ENCODE assay signal across 8 cellular contexts in the genomic region with DNA sequence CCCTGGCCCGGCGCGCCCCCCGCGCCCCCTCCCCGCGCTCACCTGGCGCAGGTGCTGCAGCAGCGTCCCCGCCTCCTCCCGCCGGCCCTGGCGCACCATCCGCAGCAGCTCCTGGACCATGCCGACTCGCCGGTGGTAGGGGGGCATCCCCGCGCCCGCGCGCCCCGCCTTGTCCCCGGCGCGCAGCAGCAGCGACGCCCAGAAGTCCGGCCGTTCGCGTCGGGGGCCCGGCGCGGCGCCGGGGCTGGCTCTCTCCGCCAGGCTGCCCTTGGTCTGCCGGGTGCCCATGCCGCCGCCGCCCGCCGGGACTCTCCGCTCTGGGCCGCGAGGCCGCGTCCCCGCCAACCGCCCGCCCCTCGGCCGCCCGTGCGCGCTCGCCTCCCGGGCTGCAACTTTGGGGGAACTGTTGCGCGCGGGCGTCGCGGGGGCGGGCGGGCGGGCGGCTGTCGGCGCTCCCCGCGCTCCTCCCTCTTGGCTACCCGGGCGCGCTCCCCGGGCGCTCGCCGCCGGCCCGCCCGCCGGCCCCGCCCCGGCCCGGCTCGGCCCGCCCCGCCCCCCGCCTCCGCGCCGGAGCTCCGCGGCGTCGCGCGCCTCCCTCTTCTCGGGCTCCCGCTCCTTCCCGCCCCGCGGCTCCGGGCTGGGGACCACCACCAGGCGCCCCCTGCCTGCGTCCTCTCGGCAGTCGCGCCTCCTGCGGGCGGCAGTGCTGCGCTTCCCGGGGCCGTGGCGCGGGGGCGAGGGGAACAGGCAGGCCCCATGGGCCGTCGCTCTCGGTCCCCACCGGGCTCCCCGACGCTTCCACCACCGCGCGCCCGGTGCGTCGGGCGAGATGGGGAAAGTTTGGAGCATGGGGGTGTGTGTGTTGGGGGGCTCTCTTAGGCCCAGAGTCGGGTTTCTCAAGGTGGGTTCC. TPM values are rescaled to one million over a fixed set of nuclear protein-coding genes. Genes with fewer than 3 reads are reported as not detected.
DNase-seq lines count a peak whose midpoint lies in the region; ATAC-seq, FAIRE-seq and TF ChIP-seq lines count a peak whose summit lies in the region.

A gene with protein sequence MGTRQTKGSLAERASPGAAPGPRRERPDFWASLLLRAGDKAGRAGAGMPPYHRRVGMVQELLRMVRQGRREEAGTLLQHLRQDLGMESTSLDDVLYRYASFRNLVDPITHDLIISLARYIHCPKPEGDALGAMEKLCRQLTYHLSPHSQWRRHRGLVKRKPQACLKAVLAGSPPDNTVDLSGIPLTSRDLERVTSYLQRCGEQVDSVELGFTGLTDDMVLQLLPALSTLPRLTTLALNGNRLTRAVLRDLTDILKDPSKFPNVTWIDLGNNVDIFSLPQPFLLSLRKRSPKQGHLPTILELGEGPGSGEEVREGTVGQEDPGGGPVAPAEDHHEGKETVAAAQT (minus strand): TSS at position 491 of the 910 bp plus-strand sequence. CDS start 203 bp downstream, at position 288.

- 2 to 4% methylated on average over 58 to 80 of the region's 134 CpGs for WGBS in GM23248 (ENCODE audit: low coverage in 1 of 2, low lambda C conversion rate in 2 of 2, missing lambda C conversion rate in 2 of 2), 2 experiments
- 1 to 2% methylated on average over 67 to 134 of the region's 134 CpGs for WGBS in pancreas, 2 donors
- WGBS in upper lobe of left lung, 2 donors, result 4 to 6% methylated on average over 21 to 23 of the region's 134 CpGs

- H3K4me1 ChIP-seq in BE2C (no peaks in the 10 kb centered on the region), GM23248 (ENCODE audit: insufficient read depth) (peaks cover under 1% of the 10 kb centered on the region; the same call in 1 of the 2 replicates), Panc1 (ENCODE audit: control insufficient read depth, insufficient read depth, low read length) (peaks cover 4% of the 10 kb centered on the region; the same call in 1 of the 2 replicates), pancreas (peaks cover 0 to 11% (median 5%) of the 10 kb centered on the region in 3 donors), upper lobe of left lung (peaks cover 13 to 25% (median 15%) of the 10 kb centered on the region in 4 donors)

- H3K27ac ChIP-seq in GM23248 (no peak within 1 kb of the TSS), Panc1 (ENCODE audit: low read length) (no peak within 1 kb of the TSS), pancreas (no peak within 1 kb of the TSS), upper lobe of left lung (peak within 1 kb of the TSS in 1 of 4 donors; percentile 54)

- H4K20me1 ChIP-seq in GM23248 (ENCODE audit: insufficient read depth), result no peaks in the 10 kb centered on the region

- CTCF ChIA-PET in Panc1 (lab: Charles Lee), result no interaction called here

- BruUV-seq in Panc1 (replicated peaks; lab: Mats Ljungman, UMichigan), result no TSS peak

- ATAC-seq in Panc1 (peak; percentile 92), Right ventricle myocardium inferior (peak; percentile 85), pancreas (peak; percentile 87 to 91 (median 87)), upper lobe of left lung (ENCODE audit: low FRiP score in 2 of 2) (peak; percentile 16 to 92), HG02763 (IDR thresholded peaks at IDR 0.05; ENCODE audit: unreplicated experiment) (no peak)

- no peak for TF ChIP-seq POLR2A in upper lobe of left lung (IDR thresholded peaks at IDR 0.05)

- POLR2A ChIA-PET in Panc1 (lab: Charles Lee), result no interaction called here

- no peak within 1 kb of the TSS for H3K9ac ChIP-seq in GM23248

- no peaks in the 10 kb centered on the region for H3F3A ChIP-seq in GM23248 (ENCODE audit: insufficient read depth)

- TF ChIP-seq CTCF in BE2C (IDR thresholded peaks at IDR 0.05; ENCODE audit: low read depth, low read length) (no peak), Panc1 (IDR thresholded peaks at IDR 0.05) (no peak), pancreas (IDR thresholded peaks at IDR 0.05) (no peak), upper lobe of left lung (IDR thresholded peaks at IDR 0.05) (no peak)

- H3K9me3 ChIP-seq in BE2C, result no peaks in the 10 kb centered on the region
- no peaks in the 10 kb centered on the region for H3K9me3 ChIP-seq in GM23248 (ENCODE audit: low read depth)
- no peaks in the 10 kb centered on the region for H3K9me3 ChIP-seq in Panc1 (ENCODE audit: control insufficient read depth, insufficient read depth, low read depth, low read length)
- H3K9me3 ChIP-seq in pancreas, result no peaks in the 10 kb centered on the region
- no peaks in the 10 kb centered on the region for H3K9me3 ChIP-seq in upper lobe of left lung

- H2AFZ ChIP-seq in GM23248, result peak within 1 kb of the TSS; percentile 72

- no peak for FAIRE-seq in pancreas (lab: Jason Lieb, UNC)

- intact Hi-C loops in Panc1 (cut with micrococcal nuclease; ENCODE audit: unreplicated experiment) (no loop called here), Right ventricle myocardium inferior (cut with DNase I) (no loop called here), pancreas (cut with DNase I) (no loop called here)

- H3K36me3 ChIP-seq in BE2C (no peaks in the 10 kb centered on the region), GM23248 (ENCODE audit: low read depth) (no peaks in the 10 kb centered on the region), Panc1 (ENCODE audit: control insufficient read depth, insufficient read depth, low read length) (no peaks in the 10 kb centered on the region; the same call in 1 of the 2 replicates), pancreas (no peaks in the 10 kb centered on the region), upper lobe of left lung (no peaks in the 10 kb centered on the region)

- in situ Hi-C loops in GM23248 (cut with MboI), result no loop called here
- in situ Hi-C loops in Panc1 (cut with HindIII; ENCODE audit: low pct_unique_long_range_greater_than_20kb, low sequenced_read_pairs), result no loop called here

- H3K27me3 ChIP-seq in BE2C (no peaks in the 10 kb centered on the region), GM23248 (replicated peaks; ENCODE audit: insufficient read depth) (peaks cover 30% of the 10 kb centered on the region), Panc1 (ENCODE audit: control insufficient read depth, insufficient read depth, low read length) (no peaks in the 10 kb centered on the region), pancreas (no peaks in the 10 kb centered on the region), upper lobe of left lung (no peaks in the 10 kb centered on the region)

- peak within 1 kb of the TSS; percentile 48 for H3K4me2 ChIP-seq in GM23248 (ENCODE audit: unreplicated experiment)

- H3K79me2 ChIP-seq in GM23248 (ENCODE audit: insufficient read depth), result no peaks in the 10 kb centered on the region

- H3K9me2 ChIP-seq in GM23248 (ENCODE audit: insufficient read depth), result no peaks in the 10 kb centered on the region

- TF ChIP-seq EP300 in upper lobe of left lung (IDR thresholded peaks at IDR 0.05), result no peak

- DNase-seq in BE2C, result peak; percentile 41
- DNase-seq in GM23248, result peak; percentile 73
- no peak for DNase-seq in Panc1 (ENCODE audit: low read depth, low spot score)
- peak in 3 of 4 experiments; percentile 9 to 43 (median 16) for DNase-seq in activated naive CD4-positive, alpha-beta T cell (lab: John Stamatoyannopoulos, UW)
- DNase-seq in Right ventricle myocardium inferior (ENCODE audit: missing footprints), result peak; percentile 76
- peak; percentile 40 to 83 (median 52) for DNase-seq in pancreas
- peak; percentile 28 to 92 for DNase-seq in upper lobe of left lung

- H3K4me3 ChIP-seq in BE2C (ENCODE audit: low read depth, low read length) (no peak within 1 kb of the TSS; the same call in 1 of the 2 replicates), GM23248 (peak within 1 kb of the TSS; percentile 71), Panc1 (ENCODE audit: low read depth in 2 of 2, low read length in 2 of 2) (peak within 1 kb of the TSS; percentile 46 to 47), pancreas (peak within 1 kb of the TSS; percentile 43 to 69 (median 52)), upper lobe of left lung (peak within 1 kb of the TSS; percentile 44 to 88 (median 68))

RNA-seq across cellular contexts. Expression of the gene that starts here (rescaled TPM):
- polyA plus RNA-seq in BE2C (2012; ENCODE audit: insufficient read depth, insufficient read length, low read depth), result 1.6 TPM
- total RNA-seq in GM23248 (2014; rRNA removed; shearing (Covaris generic)), result 0.13 and 0.22 TPM in 2 replicates
- polyA plus RNA-seq in GM23248 (2016; fragmentation: Nextera tagmentation; extraction: Ambion mirVana) (0.15 and 0.54 TPM in 2 replicates), pancreas (1 to 10 TPM; 2.3 to 4.0 TPM)
- total RNA-seq in Panc1 (2021; ENCODE audit: unreplicated experiment) (1.2 TPM), Right ventricle myocardium inferior (1.1 TPM), pancreas (1 to 10 TPM in 5 of 6 donors, under 1 TPM in 1; 0.95 to 2.7 (median 1.5) TPM), upper lobe of left lung (1 to 10 TPM; 2.1 to 7.3 (median 5.2) TPM)
- 1.3 TPM for polyA plus RNA-seq in Panc1 (2012; ENCODE audit: insufficient read length)

Comparison
In these comparisons a context has a peak if more than half of its experiments do, and no peak if none do; other contexts are left out.
1. Peak in DNase-seq, H3K4me3 ChIP-seq and H3K4me2 ChIP-seq in GM23248; RNA of the gene not detected or under 1 TPM.